In genomic region chr9:76458903-76459690, GRCh38 we compare ENCODE assay signal across 8 cellular contexts. TPM values are rescaled to one million over a fixed set of nuclear protein-coding genes. Genes with fewer than 3 reads are reported as not detected.
A peak's percentile ranks its signal among the peaks of the same experiment; 100 is the strongest.
DNase-seq lines count a peak whose midpoint lies in the region; ATAC-seq and TF ChIP-seq lines count a peak whose summit lies in the region.

Gene GCNT1 (plus strand): TSS chr9:76459182. CDS start chr9:76502382, 43,200 bp downstream.

- WGBS in IMR-90 (ENCODE audit: extremely low coverage in 2 of 2, insufficient read length in 1 of 2), 2 experiments, result 0% methylated on average over 12 of the region's 65 CpGs; no CpG with 5 or more reads in 1 of the 2 experiments

- no peaks in the 10 kb centered on the region for H4K20me1 ChIP-seq in IMR-90 (ENCODE audit: insufficient read depth, low read length)
- no peaks in the 10 kb centered on the region for H4K20me1 ChIP-seq in PC-3 (ENCODE audit: low read length)

- H4K91ac ChIP-seq in IMR-90 (ENCODE audit: insufficient read depth, low read depth, low read length), result 0 out of 2 replicates have a peak within 1 kb of the TSS, but pooled peaks have one; percentile 6

- peak; percentile 82 for ATAC-seq in GM21529 (IDR thresholded peaks at IDR 0.05; ENCODE audit: unreplicated experiment)
- peak; percentile 84 for ATAC-seq in IMR-90 (ENCODE audit: low read depth)
- ATAC-seq in PC-3, result peak; percentile 87
- peak; percentile 98 for ATAC-seq in esophagus mucosa

- H3K9me3 ChIP-seq in IMR-90 (ENCODE audit: control insufficient read depth, insufficient read depth, low read length) (no peaks in the 10 kb centered on the region), PC-3 (ENCODE audit: low read length) (no peaks in the 10 kb centered on the region)

- H3K9me1 ChIP-seq in IMR-90 (ENCODE audit: insufficient read depth, low read length), result peaks cover 3% of the 10 kb centered on the region; the same call in 1 of the 2 replicates

- H3K56ac ChIP-seq in IMR-90 (ENCODE audit: extremely low read depth, insufficient read depth, low read length), result no peak within 1 kb of the TSS

- DNase-seq in DMS153 treated with DMSO at 0.1 percent for 48 hours (lab: John Stamatoyannopoulos, UW; ENCODE audit: unreplicated experiment) (peak; percentile 75), IMR-90 (peak; percentile 60), PC-3 (peak; percentile 83), myocyte (ENCODE audit: low read depth) (peak; percentile 64)
- peak; percentile 96 for DNase-seq in activated T-cell treated with anti-CD3 and anti-CD28 coated beads, Interleukin-2, amount 50 U/mL, for 24 hours
- peak; percentile 84 to 92 for DNase-seq in stimulated activated CD8-positive, alpha-beta memory T cell treated with anti-CD3 and anti-CD28 coated beads, Interleukin-7, amount 100 ng/mL, for 48 hours (ENCODE audit: extremely low read depth in 1 of 2, low read depth in 1 of 2)

- TF ChIP-seq CTCF in IMR-90 (conservative IDR thresholded peaks at IDR 0.05; ENCODE audit: low read depth, low read length) (0 out of 2 replicates have a peak, but pooled peaks have one; percentile 17), PC-3 (conservative IDR thresholded peaks at IDR 0.05; ENCODE audit: low read depth, low read length) (peak; percentile 46)

- H3K4me2 ChIP-seq in IMR-90 (ENCODE audit: low read depth, low read length) (peak within 1 kb of the TSS; percentile 93), PC-3 (ENCODE audit: low read length) (peak within 1 kb of the TSS; percentile 95)

- H4K8ac ChIP-seq in IMR-90 (ENCODE audit: low read depth in 2 of 2, low read length in 2 of 2), result peak within 1 kb of the TSS; percentile 9 to 51; a peak in 2 of 4 replicates

- H3K4me3 ChIP-seq in IMR-90 (ENCODE audit: insufficient read depth, low read depth, low read length) (peak within 1 kb of the TSS; percentile 98), PC-3 (ENCODE audit: low read length) (peak within 1 kb of the TSS; percentile 74)

- peaks cover 2% of the 10 kb centered on the region for H3K9me3 Mint-ChIP-seq in activated T-cell treated with anti-CD3 and anti-CD28 coated beads, Interleukin-2, amount 50 U/mL, for 24 hours

- H3K4me1 Mint-ChIP-seq in activated T-cell treated with anti-CD3 and anti-CD28 coated beads, Interleukin-2, amount 50 U/mL, for 24 hours (ENCODE audit: low read depth), result peaks cover 38% of the 10 kb centered on the region

- dilution Hi-C loops in IMR-90 (cut with HindIII; ENCODE audit: low sequenced_read_pairs, unreplicated experiment), result no loop called here

- H3K79me1 ChIP-seq in IMR-90 (ENCODE audit: low read depth in 1 of 2, low read length in 2 of 2), result peaks cover 0 to 4% of the 10 kb centered on the region in 2 experiments; a peak in 1 of 4 replicates

- peak within 1 kb of the TSS; percentile 14 for H2BK5ac ChIP-seq in IMR-90 (ENCODE audit: low read depth, low read length, poor library complexity, severe bottlenecking)

- H2BK15ac ChIP-seq in IMR-90 (ENCODE audit: low read depth, low read length), result no peak within 1 kb of the TSS

- CTCF ChIA-PET in IMR-90 (lab: Yijun Ruan, JAX) (no interaction called here), PC-3 (lab: Charles Lee) (interaction anchor here (0.6 kb wide), 1 partner anchor 1507 kb away, joined by 4 read pairs; no protein-coding TSS in a partner anchor)

- POLR2A ChIA-PET in IMR-90 (lab: Charles Lee; ENCODE audit: unreplicated experiment), result no interaction called here
- POLR2A ChIA-PET in PC-3 (lab: Charles Lee; ENCODE audit: unreplicated experiment), result no interaction called here

- H3K27ac ChIP-seq in IMR-90 (ENCODE audit: insufficient read depth, low read length) (peak within 1 kb of the TSS; percentile 57; the same call in 1 of the 2 replicates), PC-3 (ENCODE audit: low read length) (no peak within 1 kb of the TSS)

- H4K5ac ChIP-seq in IMR-90 (ENCODE audit: low read depth, low read length), result peak within 1 kb of the TSS; percentile 4; the same call in 1 of the 2 replicates

- peak within 1 kb of the TSS; percentile 83 for H3K9ac ChIP-seq in IMR-90 (ENCODE audit: low read depth, low read length)
- peak within 1 kb of the TSS; percentile 25; the same call in 1 of the 2 replicates for H3K9ac ChIP-seq in PC-3 (ENCODE audit: low read length)

- H3K23ac ChIP-seq in IMR-90 (ENCODE audit: low read depth, low read length), result no peak within 1 kb of the TSS

- peak within 1 kb of the TSS; percentile 74 for H2AK9ac ChIP-seq in IMR-90 (replicated peaks; ENCODE audit: low read depth, low read length, poor library complexity)

- H3K36me3 Mint-ChIP-seq in activated T-cell treated with anti-CD3 and anti-CD28 coated beads, Interleukin-2, amount 50 U/mL, for 24 hours (ENCODE audit: low read depth), result peaks cover 24% of the 10 kb centered on the region

- BruUV-seq in IMR-90 (replicated peaks; lab: Mats Ljungman, UMichigan) (no TSS peak), PC-3 (replicated peaks; lab: Mats Ljungman, UMichigan) (no TSS peak)

- peaks cover 4% of the 10 kb centered on the region for H3K27me3 Mint-ChIP-seq in activated T-cell treated with anti-CD3 and anti-CD28 coated beads, Interleukin-2, amount 50 U/mL, for 24 hours

- no peak within 1 kb of the TSS for H2AK5ac ChIP-seq in IMR-90 (ENCODE audit: low read depth, low read length)

- no peak for TF ChIP-seq RAD21 in IMR-90 (IDR thresholded peaks at IDR 0.05; ENCODE audit: low read length)

- 0 out of 2 replicates have a peak within 1 kb of the TSS, but pooled peaks have one; percentile 22 for H2BK120ac ChIP-seq in IMR-90 (ENCODE audit: low read depth, low read length)

- H3K4ac ChIP-seq in IMR-90 (ENCODE audit: low read depth, low read length), result 0 out of 2 replicates have a peak within 1 kb of the TSS, but pooled peaks have one; percentile 10

- H3K79me2 ChIP-seq in PC-3 (ENCODE audit: low read length), result no peaks in the 10 kb centered on the region

- H3K36me3 ChIP-seq in IMR-90 (ENCODE audit: control insufficient read depth, insufficient read depth, low read length), result no peaks in the 10 kb centered on the region; the same call in 1 of the 2 replicates
- no peaks in the 10 kb centered on the region for H3K36me3 ChIP-seq in PC-3 (ENCODE audit: low read depth, low read length)

- H3F3A ChIP-seq in PC-3 (ENCODE audit: low read length, unreplicated experiment), result no peaks in the 10 kb centered on the region

- in situ Hi-C loops in IMR-90 (cut with MboI; ENCODE audit: low sequenced_read_pairs), result no loop called here

- H3K9me2 ChIP-seq in PC-3 (replicated peaks; ENCODE audit: low read length), result no peaks in the 10 kb centered on the region

- TF ChIP-seq POLR2A in IMR-90 (IDR thresholded peaks at IDR 0.05; ENCODE audit: low read depth, low read length), result no peak

- intact Hi-C loops in IMR-90 (cut with micrococcal nuclease), result no loop called here
- intact Hi-C loops in PC-3 (cut with micrococcal nuclease), result no loop called here

- no peak within 1 kb of the TSS; the same call in 1 of the 2 replicates for H3K14ac ChIP-seq in IMR-90 (replicated peaks; ENCODE audit: low read depth, low read length)

- H2AFZ ChIP-seq in IMR-90 (replicated peaks; ENCODE audit: low read length, poor library complexity) (peak within 1 kb of the TSS; percentile 94), PC-3 (ENCODE audit: low read length) (peak within 1 kb of the TSS; percentile 78)

- H3K4me1 ChIP-seq in IMR-90 (ENCODE audit: control insufficient read depth, insufficient read depth, low read length), result peaks cover 3% of the 10 kb centered on the region
- no peaks in the 10 kb centered on the region for H3K4me1 ChIP-seq in PC-3 (ENCODE audit: insufficient read depth, low read length)

- peak within 1 kb of the TSS; percentile 93 for H3K4me3 Mint-ChIP-seq in activated T-cell treated with anti-CD3 and anti-CD28 coated beads, Interleukin-2, amount 50 U/mL, for 24 hours

- no peak within 1 kb of the TSS for H2BK20ac ChIP-seq in IMR-90 (ENCODE audit: low read depth, low read length)

- H3K27me3 ChIP-seq in IMR-90 (ENCODE audit: control insufficient read depth, insufficient read depth, low read length) (no peaks in the 10 kb centered on the region), PC-3 (ENCODE audit: low read length) (no peaks in the 10 kb centered on the region)

- peak within 1 kb of the TSS; percentile 55; the same call in 1 of the 2 replicates for H3K18ac ChIP-seq in IMR-90 (ENCODE audit: low read depth, low read length)

- peak within 1 kb of the TSS; percentile 88 for H3K27ac Mint-ChIP-seq in activated T-cell treated with anti-CD3 and anti-CD28 coated beads, Interleukin-2, amount 50 U/mL, for 24 hours

TF ChIP-seq in IMR-90, 13 proteins besides CTCF, POLR2A, EP300 and RAD21 (continues in another document):
- no peak for TF ChIP-seq MAFK (IDR thresholded peaks at IDR 0.05; ENCODE audit: low read depth, low read length)
- TF ChIP-seq SMC3 (IDR thresholded peaks at IDR 0.05; ENCODE audit: low read depth, low read length), result no peak
- no peak for TF ChIP-seq MAZ (IDR thresholded peaks at IDR 0.05; ENCODE audit: borderline replicate concordance, low read depth, low read length)
- TF ChIP-seq RFX5 (IDR thresholded peaks at IDR 0.05; ENCODE audit: low read depth, low read length), result no peak
- TF ChIP-seq FOS (IDR thresholded peaks at IDR 0.05; ENCODE audit: low read depth, low read length), result no peak
- no peak for TF ChIP-seq RCOR1 (IDR thresholded peaks at IDR 0.05; ENCODE audit: insufficient replicate concordance, low read length)
- TF ChIP-seq, protein P1, sequence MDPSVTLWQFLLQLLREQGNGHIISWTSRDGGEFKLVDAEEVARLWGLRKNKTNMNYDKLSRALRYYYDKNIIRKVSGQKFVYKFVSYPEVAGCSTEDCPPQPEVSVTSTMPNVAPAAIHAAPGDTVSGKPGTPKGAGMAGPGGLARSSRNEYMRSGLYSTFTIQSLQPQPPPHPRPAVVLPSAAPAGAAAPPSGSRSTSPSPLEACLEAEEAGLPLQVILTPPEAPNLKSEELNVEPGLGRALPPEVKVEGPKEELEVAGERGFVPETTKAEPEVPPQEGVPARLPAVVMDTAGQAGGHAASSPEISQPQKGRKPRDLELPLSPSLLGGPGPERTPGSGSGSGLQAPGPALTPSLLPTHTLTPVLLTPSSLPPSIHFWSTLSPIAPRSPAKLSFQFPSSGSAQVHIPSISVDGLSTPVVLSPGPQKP (IDR thresholded peaks at IDR 0.05; ENCODE audit: borderline replicate concordance, low read depth, low read length), result no peak
- no peak for TF ChIP-seq BHLHE40 (IDR thresholded peaks at IDR 0.05; ENCODE audit: low read depth, low read length)
- no peak; the same call in 1 of the 2 replicates for TF ChIP-seq CHD1 (IDR thresholded peaks at IDR 0.05; ENCODE audit: low read depth, low read length)
- TF ChIP-seq MXI1 (IDR thresholded peaks at IDR 0.05; ENCODE audit: borderline replicate concordance, low read depth, low read length), result no peak

RNA-seq across cellular contexts. Expression of gene GCNT1, which starts in this region (rescaled TPM):
- total RNA-seq in IMR-90 (2012; rRNA removed), result 10.0 and 46.6 TPM in 2 replicates
- 9.3 and 12.5 TPM in 2 replicates for polyA plus RNA-seq in IMR-90 (2012; rRNA removed)
- polyA plus RNA-seq in IMR-90 (2012; cell fraction: cytosol; rRNA removed), result 2.9 and 4.5 TPM in 2 replicates
- 1.8 and 7.6 TPM in 2 replicates for polyA plus RNA-seq in IMR-90 (2012; cell fraction: nucleus; rRNA removed; ENCODE audit: low replicate concordance)
- 0.29 TPM in 2 replicates for total RNA-seq in PC-3 (2014; rRNA removed)
- total RNA-seq in esophagus mucosa, result 3.8 TPM
- total RNA-seq in myocyte, result 0.70 and 2.2 TPM in 2 replicates
- 5.7 TPM for polyA plus RNA-seq in myocyte (2012)

Comparison
In these comparisons a context has a peak if more than half of its experiments do, and no peak if none do; other contexts are left out.
1. Peak in DNase-seq, ATAC-seq, H3K4me3 ChIP-seq, H3K9ac ChIP-seq and H3K4me2 ChIP-seq in PC-3; RNA of the gene not detected or under 1 TPM.